1 cellular context compared by ENCODE assay signal in genomic region chr19:48452656-48453480, GRCh38.
A peak's percentile ranks its signal among the peaks of the same experiment; 100 is the strongest.
TF ChIP-seq lines count a peak whose summit lies in the region.

No MANE protein-coding gene starts in this region.

TF ChIP-seq in K562, 482 proteins besides CTCF, POLR2A, EP300 and RAD21:
- TF ChIP-seq POLR2AphosphoS5 (IDR thresholded peaks at IDR 0.05; ENCODE audit: control insufficient read depth, insufficient read depth, low read depth, low read length) (0 out of 2 replicates have a peak, but pooled peaks have one; percentile 13), ZNF655 (CRISPR knock-in tag; IDR thresholded peaks at IDR 0.05) (no peak), RNF2 (IDR thresholded peaks at IDR 0.05) (no peak), POLR2G (IDR thresholded peaks at IDR 0.05; ENCODE audit: low read depth, low read length) (peak; percentile 52; the same call in 1 of the 2 replicates), SNIP1 (IDR thresholded peaks at IDR 0.05; ENCODE audit: low read depth) (no peak), RBFOX2 (IDR thresholded peaks at IDR 0.05; ENCODE audit: low read depth, low read length) (peak; percentile 61), IRF2 (CRISPR knock-in tag; IDR thresholded peaks at IDR 0.05) (no peak), ATF6 (CRISPR knock-in tag; IDR thresholded peaks at IDR 0.05) (no peak)
